Comparison of ENCODE assay signal across 12 cellular contexts in genomic region chr3:9901967-9902366, GRCh38. TPM values are rescaled to one million over a fixed set of nuclear protein-coding genes. Genes with fewer than 3 reads are reported as not detected.
DNase-seq lines count a peak whose midpoint lies in the region; ATAC-seq, FAIRE-seq and TF ChIP-seq lines count a peak whose summit lies in the region.
"Had no signal": no experiment of that assay in that cellular context is flagged by ENCODE, and none has a peak within 500 bp of the region (broad histone marks: within the 10 kb centered on the region; RNA-seq: fewer than 3 reads in every experiment).

No MANE protein-coding gene starts in this region.

- H4K20me1 ChIP-seq in HepG2 (ENCODE audit: insufficient read depth, low read length) (no peaks in the 10 kb centered on the region), hepatocyte (ENCODE audit: insufficient read depth, poor library complexity, severe bottlenecking) (no peaks in the 10 kb centered on the region)

- H3K4me3 ChIP-seq in HepG2 (replicated peaks in 1 of 3; ENCODE audit: insufficient read depth in 1 of 3, low read depth in 2 of 3, low read length in 3 of 3) (peak overlapping the region; percentile 76 to 92 (median 89)), right lobe of liver (no peak overlapping the region), hepatocyte (no peak overlapping the region), upper lobe of left lung (no peak overlapping the region)

- intact Hi-C loops in HepG2 (cut with micrococcal nuclease; ENCODE audit: unreplicated experiment) = loop anchor here (5.0 kb wide), 1 partner anchor 45 kb away; no protein-coding TSS in a partner anchor
- intact Hi-C loops in right lobe of liver (cut with DNase I) = no loop called here
- intact Hi-C loops in cardiac septum (cut with DNase I) = no loop called here

- no peaks in the 10 kb centered on the region for H3K9me2 ChIP-seq in hepatocyte (replicated peaks; ENCODE audit: insufficient read depth)

- peak overlapping the region; percentile 83 for H3K9ac ChIP-seq in HepG2 (ENCODE audit: insufficient read depth, low read depth, low read length)

- peak overlapping the region; percentile 66 for H3K27ac Mint-ChIP-seq in activated T-cell treated with anti-CD3 and anti-CD28 coated beads, Interleukin-2, amount 50 U/mL, for 24 hours

- H3K4me1 ChIP-seq in HepG2 (ENCODE audit: insufficient read depth, low read length) (peaks cover 76% of the 10 kb centered on the region), right lobe of liver (peaks cover 0 to 40% (median 13%) of the 10 kb centered on the region in 4 donors), hepatocyte (ENCODE audit: insufficient read depth) (peaks cover 51% of the 10 kb centered on the region), upper lobe of left lung (peaks cover 7 to 31% (median 27%) of the 10 kb centered on the region in 4 donors)

- peaks cover 3% of the 10 kb centered on the region for H3K36me3 Mint-ChIP-seq in activated T-cell treated with anti-CD3 and anti-CD28 coated beads, Interleukin-2, amount 50 U/mL, for 24 hours (ENCODE audit: low read depth)

- in situ Hi-C loops in HepG2 (cut with HindIII; ENCODE audit: extremely low pct_ligation_motif_present, low pct_unique_long_range_greater_than_20kb) = no loop called here

- no peaks in the 10 kb centered on the region for H3K9me3 Mint-ChIP-seq in activated T-cell treated with anti-CD3 and anti-CD28 coated beads, Interleukin-2, amount 50 U/mL, for 24 hours

- peak; percentile 9 for ATAC-seq in HepG2
- no peak for ATAC-seq in right lobe of liver
- peak in 1 of 2 donors; percentile 1 for ATAC-seq in upper lobe of left lung (ENCODE audit: low FRiP score in 2 of 2)
- ATAC-seq in GM18517 (IDR thresholded peaks at IDR 0.05; ENCODE audit: unreplicated experiment) = no peak

- whole genome bisulfite sequencing in HepG2 (ENCODE audit: low lambda C conversion rate) = 0% methylated on average over 2 of the region's 5 CpGs
- 65% methylated on average over 3 of the region's 5 CpGs for WGBS in right lobe of liver (ENCODE audit: insufficient coverage, low coverage, low lambda C conversion rate, missing lambda C conversion rate)
- WGBS in hepatocyte (ENCODE audit: low lambda C conversion rate, missing lambda C conversion rate) = 94% methylated on average over 5 of the region's 5 CpGs
- 45 to 82% methylated on average over 2 to 4 of the region's 5 CpGs for WGBS in upper lobe of left lung, 2 donors

- H3K27me3 Mint-ChIP-seq in activated T-cell treated with anti-CD3 and anti-CD28 coated beads, Interleukin-2, amount 50 U/mL, for 24 hours = no peaks in the 10 kb centered on the region

- no peak for TF ChIP-seq POLR2A in HepG2 (IDR thresholded peaks at IDR 0.05; ENCODE audit: insufficient read depth in 1 of 2, low read depth in 2 of 2, low read length in 2 of 2)
- TF ChIP-seq POLR2A in right lobe of liver (IDR thresholded peaks at IDR 0.05) = no peak
- TF ChIP-seq POLR2A in upper lobe of left lung (IDR thresholded peaks at IDR 0.05) = no peak

- H3K36me3 ChIP-seq in HepG2 (replicated peaks in 1 of 2; ENCODE audit: control insufficient read depth in 1 of 2, insufficient read depth in 2 of 2, low read length in 2 of 2) (peaks cover 5 to 7% of the 10 kb centered on the region in 2 experiments), right lobe of liver (no peaks in the 10 kb centered on the region), hepatocyte (replicated peaks; ENCODE audit: insufficient read depth, low read depth) (no peaks in the 10 kb centered on the region), upper lobe of left lung (no peaks in the 10 kb centered on the region)

- H3K4me3 Mint-ChIP-seq in activated T-cell treated with anti-CD3 and anti-CD28 coated beads, Interleukin-2, amount 50 U/mL, for 24 hours = peak overlapping the region; percentile 62

- POLR2A ChIA-PET in HepG2 (lab: Yijun Ruan, JAX) = interaction anchor here (0.7 to 9.3 kb wide), 19 partner anchors 8 to 499 kb away, joined by 3 to 298 read pairs (median 5); partner anchors contain the start of genes ARPC4, CIDEC, CRELD1 and IL17RC

- no peak for FAIRE-seq in HepG2 (lab: Jason Lieb, UNC)
- FAIRE-seq: urothelium cell line had no signal

- CTCF ChIA-PET in HepG2 (lab: Yijun Ruan, JAX; ENCODE audit: low intra/inter-chr PET ratio, low total read pairs) = no interaction called here

- H3K27ac ChIP-seq in HepG2 (ENCODE audit: extremely low read length, insufficient read depth, low read length) = peak overlapping the region; percentile 92
- H3K27ac ChIP-seq in right lobe of liver = no peak overlapping the region
- H3K27ac ChIP-seq in hepatocyte = peak overlapping the region; percentile 74
- H3K27ac ChIP-seq in upper lobe of left lung = peak overlapping the region in 3 of 4 donors; percentile 47 to 70 (median 57)

- no peak for TF ChIP-seq RAD21 in HepG2 (CRISPR knock-in tag; IDR thresholded peaks at IDR 0.05)

- TF ChIP-seq EP300 in HepG2 (IDR thresholded peaks at IDR 0.05; ENCODE audit: low read depth in 2 of 2, low read length in 2 of 2) = no peak
- no peak for TF ChIP-seq EP300 in HepG2 (CRISPR knock-in tag; IDR thresholded peaks at IDR 0.05; ENCODE audit: borderline replicate concordance)
- no peak for TF ChIP-seq EP300 in upper lobe of left lung (IDR thresholded peaks at IDR 0.05)

- H3K4me1 Mint-ChIP-seq in activated T-cell treated with anti-CD3 and anti-CD28 coated beads, Interleukin-2, amount 50 U/mL, for 24 hours (ENCODE audit: low read depth) = peaks cover 42% of the 10 kb centered on the region

- TF ChIP-seq CTCF in HepG2 (CRISPR knock-in tag; IDR thresholded peaks at IDR 0.05) (no peak), right lobe of liver (IDR thresholded peaks at IDR 0.05) (no peak), hepatocyte (IDR thresholded peaks at IDR 0.05; ENCODE audit: poor library complexity) (no peak), upper lobe of left lung (IDR thresholded peaks at IDR 0.05) (no peak)

- H2AFZ ChIP-seq in HepG2 (ENCODE audit: low read length) (peak overlapping the region; percentile 31), hepatocyte (no peak overlapping the region)

- TSS peak; percentile 78 for BruUV-seq in HepG2 (replicated peaks; lab: Mats Ljungman, UMichigan)

- H3K27me3 ChIP-seq in HepG2 (ENCODE audit: control insufficient read depth in 1 of 2, insufficient read depth in 2 of 2, low read length in 2 of 2) (no peaks in the 10 kb centered on the region; a peak in 1 of 5 replicates), right lobe of liver (no peaks in the 10 kb centered on the region), hepatocyte (no peaks in the 10 kb centered on the region), upper lobe of left lung (no peaks in the 10 kb centered on the region)

- H3K4me2 ChIP-seq in HepG2 (ENCODE audit: low read depth, low read length) (peak overlapping the region; percentile 97), hepatocyte (peak overlapping the region; percentile 71)

- H3K9me3 ChIP-seq in HepG2 (ENCODE audit: low read length) = no peaks in the 10 kb centered on the region
- no peaks in the 10 kb centered on the region for H3K9me3 ChIP-seq in right lobe of liver
- no peaks in the 10 kb centered on the region for H3K9me3 ChIP-seq in hepatocyte (ENCODE audit: low read depth)
- H3K9me3 ChIP-seq in upper lobe of left lung = no peaks in the 10 kb centered on the region

- DNase-seq in HepG2 (ENCODE audit: low spot score) (no peak), right lobe of liver (no peak), hepatocyte (ENCODE audit: low spot score) (no peak), upper lobe of left lung (no peak), cardiac septum (ENCODE audit: low spot score) (no peak), NK-92 (lab: John Stamatoyannopoulos, UW; ENCODE audit: unreplicated experiment) (no peak)
- no peak for DNase-seq in activated T-cell treated with anti-CD3 and anti-CD28 coated beads, Interleukin-2, amount 50 U/mL, for 24 hours
- DNase-seq: NCI-H2029 had no signal

- H3K79me2 ChIP-seq in HepG2 (ENCODE audit: insufficient read depth, low read length) (peaks cover 15% of the 10 kb centered on the region), hepatocyte (peaks cover 12% of the 10 kb centered on the region)

RNA-seq across cellular contexts. Expression of gene IL17RE, which starts 0.7 kb away (rescaled TPM):
- total RNA-seq in HepG2 (2016; rRNA removed; fragmentation: Illumina TruSeq; extraction: Trizol) (6.7 and 14.5 TPM in 2 replicates), right lobe of liver (1 to 10 TPM; 1.1 to 4.6 (median 2.2) TPM), hepatocyte (9.1 and 10.2 TPM in 2 replicates), upper lobe of left lung (10 to 100 TPM; 16.1 to 44.8 (median 27.0) TPM), cardiac septum (1.1 TPM)
- 2.7 and 3.5 TPM in 2 replicates for total RNA-seq in HepG2 (2016; cell fraction: cytosol; rRNA removed; fragmentation: Illumina TruSeq; extraction: Trizol; ENCODE audit: low read depth)
- total RNA-seq in HepG2 (2016; cell fraction: insoluble cytoplasmic fraction; rRNA removed; fragmentation: Illumina TruSeq; extraction: Trizol) = 6.0 and 11.8 TPM in 2 replicates
- total RNA-seq in HepG2 (2016; cell fraction: membrane; rRNA removed; fragmentation: Illumina TruSeq; extraction: Trizol) = 4.7 and 5.3 TPM in 2 replicates
- total RNA-seq in HepG2 (2016; cell fraction: nucleus; rRNA removed; fragmentation: Illumina TruSeq; extraction: Trizol) = 15.9 and 16.0 TPM in 2 replicates
- polyA plus RNA-seq in HepG2 (2011; rRNA removed) (24.1 and 36.3 TPM in 2 replicates), hepatocyte (6.3 and 6.8 TPM in 2 replicates)
- polyA plus RNA-seq in HepG2 (2011; cell fraction: cytosol; rRNA removed) = 12.1 and 13.8 TPM in 2 replicates
- 99.7 and 101 TPM in 2 replicates for polyA plus RNA-seq in HepG2 (2011; cell fraction: nucleus; rRNA removed)
- 13.7 and 18.1 TPM in 2 replicates for polyA plus RNA-seq in HepG2 (2012)
- 2.0 and 2.3 TPM in 2 replicates for polyA plus RNA-seq in HepG2 (2016; cell fraction: cytosol; fragmentation: Illumina TruSeq; extraction: Trizol; ENCODE audit: low read depth)
- polyA plus RNA-seq in HepG2 (2016; cell fraction: insoluble cytoplasmic fraction; fragmentation: Illumina TruSeq; extraction: Trizol; ENCODE audit: low read depth) = 7.0 and 8.1 TPM in 2 replicates
- 3.3 and 3.7 TPM in 2 replicates for polyA plus RNA-seq in HepG2 (2016; cell fraction: membrane; fragmentation: Illumina TruSeq; extraction: Trizol; ENCODE audit: low read depth)
- polyA plus RNA-seq in HepG2 (2016; cell fraction: nucleus; fragmentation: Illumina TruSeq; extraction: Trizol; ENCODE audit: insufficient read depth, low read depth) = 31.0 and 39.3 TPM in 2 replicates
- 2.4 and 35.1 TPM in 2 replicates for polyA minus RNA-seq in HepG2 (2011; rRNA and poly(A)+ RNA removed; ENCODE audit: low replicate concordance)
- 6.0 and 7.9 TPM in 2 replicates for polyA minus RNA-seq in HepG2 (2011; cell fraction: cytosol; rRNA and poly(A)+ RNA removed)
- polyA minus RNA-seq in HepG2 (2011; cell fraction: nucleus; rRNA and poly(A)+ RNA removed) = 22.7 and 33.4 TPM in 2 replicates
- total RNA-seq: skeletal muscle tissue had no signal

RNA-seq across cellular contexts. Expression of gene JAGN1, which starts 11.6 kb away (rescaled TPM):
- 40.9 and 50.9 TPM in 2 replicates for total RNA-seq in HepG2 (2016; rRNA removed; fragmentation: Illumina TruSeq; extraction: Trizol)
- total RNA-seq in HepG2 (2016; cell fraction: cytosol; rRNA removed; fragmentation: Illumina TruSeq; extraction: Trizol; ENCODE audit: low read depth) = 30.5 and 31.6 TPM in 2 replicates
- 39.2 and 48.3 TPM in 2 replicates for total RNA-seq in HepG2 (2016; cell fraction: insoluble cytoplasmic fraction; rRNA removed; fragmentation: Illumina TruSeq; extraction: Trizol)
- total RNA-seq in HepG2 (2016; cell fraction: membrane; rRNA removed; fragmentation: Illumina TruSeq; extraction: Trizol) = 58.9 and 62.5 TPM in 2 replicates
- total RNA-seq in HepG2 (2016; cell fraction: nucleus; rRNA removed; fragmentation: Illumina TruSeq; extraction: Trizol) = 26.1 and 35.8 TPM in 2 replicates
- 49.9 and 59.1 TPM in 2 replicates for polyA plus RNA-seq in HepG2 (2011; rRNA removed)
- 62.8 and 77.2 TPM in 2 replicates for polyA plus RNA-seq in HepG2 (2011; cell fraction: cytosol; rRNA removed)
- 15.6 and 21.2 TPM in 2 replicates for polyA plus RNA-seq in HepG2 (2011; cell fraction: nucleus; rRNA removed)
- polyA plus RNA-seq in HepG2 (2012) = 51.5 and 51.6 TPM in 2 replicates
- 34.8 and 36.6 TPM in 2 replicates for polyA plus RNA-seq in HepG2 (2016; cell fraction: cytosol; fragmentation: Illumina TruSeq; extraction: Trizol; ENCODE audit: low read depth)
- 49.7 and 50.5 TPM in 2 replicates for polyA plus RNA-seq in HepG2 (2016; cell fraction: insoluble cytoplasmic fraction; fragmentation: Illumina TruSeq; extraction: Trizol; ENCODE audit: low read depth)
- 63.1 and 68.7 TPM in 2 replicates for polyA plus RNA-seq in HepG2 (2016; cell fraction: membrane; fragmentation: Illumina TruSeq; extraction: Trizol; ENCODE audit: low read depth)
- polyA plus RNA-seq in HepG2 (2016; cell fraction: nucleus; fragmentation: Illumina TruSeq; extraction: Trizol; ENCODE audit: insufficient read depth, low read depth) = 55.7 and 65.1 TPM in 2 replicates
- polyA minus RNA-seq in HepG2 (2011; rRNA and poly(A)+ RNA removed; ENCODE audit: low replicate concordance) = 106 and 114 TPM in 2 replicates
- polyA minus RNA-seq in HepG2 (2011; cell fraction: cytosol; rRNA and poly(A)+ RNA removed) = 28.1 and 40.9 TPM in 2 replicates
- 16.2 and 24.0 TPM in 2 replicates for polyA minus RNA-seq in HepG2 (2011; cell fraction: nucleus; rRNA and poly(A)+ RNA removed)
- total RNA-seq in right lobe of liver = 10 to 100 TPM; 20.5 to 40.6 (median 26.5) TPM
- 61.4 and 73.8 TPM in 2 replicates for total RNA-seq in hepatocyte
- polyA plus RNA-seq in hepatocyte = 70.2 and 83.5 TPM in 2 replicates
- total RNA-seq in upper lobe of left lung = 10 to 100 TPM in 4 of 6 donors, 1 to 10 TPM in 2; 4.2 to 33.3 (median 24.2) TPM
- total RNA-seq in cardiac septum = 17.3 TPM

RNA-seq across cellular contexts. Expression of gene IL17RC, which starts 14.9 kb away (rescaled TPM):
- 10.7 and 20.7 TPM in 2 replicates for total RNA-seq in HepG2 (2016; rRNA removed; fragmentation: Illumina TruSeq; extraction: Trizol)
- 5.7 and 7.7 TPM in 2 replicates for total RNA-seq in HepG2 (2016; cell fraction: cytosol; rRNA removed; fragmentation: Illumina TruSeq; extraction: Trizol; ENCODE audit: low read depth)
- 8.6 and 18.1 TPM in 2 replicates for total RNA-seq in HepG2 (2016; cell fraction: insoluble cytoplasmic fraction; rRNA removed; fragmentation: Illumina TruSeq; extraction: Trizol)
- total RNA-seq in HepG2 (2016; cell fraction: membrane; rRNA removed; fragmentation: Illumina TruSeq; extraction: Trizol) = 11.4 and 12.8 TPM in 2 replicates
- total RNA-seq in HepG2 (2016; cell fraction: nucleus; rRNA removed; fragmentation: Illumina TruSeq; extraction: Trizol) = 21.6 and 25.0 TPM in 2 replicates
- polyA plus RNA-seq in HepG2 (2011; rRNA removed) = 24.0 and 31.7 TPM in 2 replicates
- polyA plus RNA-seq in HepG2 (2011; cell fraction: cytosol; rRNA removed) = 13.6 and 19.2 TPM in 2 replicates
- 108 and 112 TPM in 2 replicates for polyA plus RNA-seq in HepG2 (2011; cell fraction: nucleus; rRNA removed)
- 13.5 and 15.0 TPM in 2 replicates for polyA plus RNA-seq in HepG2 (2012)
- polyA plus RNA-seq in HepG2 (2016; cell fraction: cytosol; fragmentation: Illumina TruSeq; extraction: Trizol; ENCODE audit: low read depth) = 4.6 and 5.5 TPM in 2 replicates
- 7.3 and 9.2 TPM in 2 replicates for polyA plus RNA-seq in HepG2 (2016; cell fraction: insoluble cytoplasmic fraction; fragmentation: Illumina TruSeq; extraction: Trizol; ENCODE audit: low read depth)
- polyA plus RNA-seq in HepG2 (2016; cell fraction: membrane; fragmentation: Illumina TruSeq; extraction: Trizol; ENCODE audit: low read depth) = 9.4 and 10.5 TPM in 2 replicates
- 42.0 and 44.2 TPM in 2 replicates for polyA plus RNA-seq in HepG2 (2016; cell fraction: nucleus; fragmentation: Illumina TruSeq; extraction: Trizol; ENCODE audit: insufficient read depth, low read depth)
- 31.2 and 33.6 TPM in 2 replicates for polyA minus RNA-seq in HepG2 (2011; rRNA and poly(A)+ RNA removed; ENCODE audit: low replicate concordance)
- polyA minus RNA-seq in HepG2 (2011; cell fraction: cytosol; rRNA and poly(A)+ RNA removed) = 11.5 and 11.9 TPM in 2 replicates
- polyA minus RNA-seq in HepG2 (2011; cell fraction: nucleus; rRNA and poly(A)+ RNA removed) = 21.0 and 29.7 TPM in 2 replicates
- 10 to 100 TPM; 19.5 to 53.4 (median 40.1) TPM for total RNA-seq in right lobe of liver
- 27.3 and 39.4 TPM in 2 replicates for total RNA-seq in hepatocyte
- polyA plus RNA-seq in hepatocyte = 47.8 and 48.5 TPM in 2 replicates
- total RNA-seq in upper lobe of left lung = 10 to 100 TPM; 26.3 to 83.8 (median 32.9) TPM
- total RNA-seq in cardiac septum = 20.4 TPM

RNA-seq across cellular contexts. Expression of gene CIDEC, which starts 21.9 kb away (rescaled TPM):
- 2.5 and 2.8 TPM in 2 replicates for total RNA-seq in HepG2 (2016; rRNA removed; fragmentation: Illumina TruSeq; extraction: Trizol)
- 0.71 and 0.79 TPM in 2 replicates for total RNA-seq in HepG2 (2016; cell fraction: cytosol; rRNA removed; fragmentation: Illumina TruSeq; extraction: Trizol; ENCODE audit: low read depth)
- 2.8 and 3.0 TPM in 2 replicates for total RNA-seq in HepG2 (2016; cell fraction: insoluble cytoplasmic fraction; rRNA removed; fragmentation: Illumina TruSeq; extraction: Trizol)
- total RNA-seq in HepG2 (2016; cell fraction: membrane; rRNA removed; fragmentation: Illumina TruSeq; extraction: Trizol) = 1.1 TPM in 2 replicates
- 1.1 and 1.7 TPM in 2 replicates for total RNA-seq in HepG2 (2016; cell fraction: nucleus; rRNA removed; fragmentation: Illumina TruSeq; extraction: Trizol)
- polyA plus RNA-seq in HepG2 (2011; rRNA removed) = 10.4 and 19.6 TPM in 2 replicates
- 11.0 and 15.5 TPM in 2 replicates for polyA plus RNA-seq in HepG2 (2011; cell fraction: cytosol; rRNA removed)
- 4.8 and 7.9 TPM in 2 replicates for polyA plus RNA-seq in HepG2 (2011; cell fraction: nucleus; rRNA removed)
- polyA plus RNA-seq in HepG2 (2012) = 9.7 and 16.5 TPM in 2 replicates
- 0.90 and 1.2 TPM in 2 replicates for polyA plus RNA-seq in HepG2 (2016; cell fraction: cytosol; fragmentation: Illumina TruSeq; extraction: Trizol; ENCODE audit: low read depth)
- polyA plus RNA-seq in HepG2 (2016; cell fraction: insoluble cytoplasmic fraction; fragmentation: Illumina TruSeq; extraction: Trizol; ENCODE audit: low read depth) = 4.1 and 5.5 TPM in 2 replicates
- polyA plus RNA-seq in HepG2 (2016; cell fraction: membrane; fragmentation: Illumina TruSeq; extraction: Trizol; ENCODE audit: low read depth) = 1.00 and 1.2 TPM in 2 replicates
- 1.8 and 2.8 TPM in 2 replicates for polyA plus RNA-seq in HepG2 (2016; cell fraction: nucleus; fragmentation: Illumina TruSeq; extraction: Trizol; ENCODE audit: insufficient read depth, low read depth)
- polyA minus RNA-seq in HepG2 (2011; rRNA and poly(A)+ RNA removed; ENCODE audit: low replicate concordance) = 9.9 TPM in 1 of 2 replicates, not detected in the other
- polyA minus RNA-seq in HepG2 (2011; cell fraction: cytosol; rRNA and poly(A)+ RNA removed) = 3.8 and 7.9 TPM in 2 replicates
- polyA minus RNA-seq in HepG2 (2011; cell fraction: nucleus; rRNA and poly(A)+ RNA removed) = 2.4 and 5.2 TPM in 2 replicates
- 100 to 1,000 TPM in 1 of 6 experiments, 10 to 100 TPM in 1, 1 to 10 TPM in 4; 1.0 to 101 (median 2.7) TPM for total RNA-seq in right lobe of liver
- total RNA-seq in hepatocyte = 16.6 and 20.4 TPM in 2 replicates
- polyA plus RNA-seq in hepatocyte = 28.7 and 37.3 TPM in 2 replicates
- not detected for total RNA-seq in upper lobe of left lung
- 1.9 TPM for total RNA-seq in cardiac septum
- polyA plus RNA-seq: AG04450 had no signal

RNA-seq across cellular contexts. Expression of gene CRELD1, which starts 31.7 kb away (rescaled TPM):
- 12.0 and 27.1 TPM in 2 replicates for total RNA-seq in HepG2 (2016; rRNA removed; fragmentation: Illumina TruSeq; extraction: Trizol)
- 5.5 and 6.3 TPM in 2 replicates for total RNA-seq in HepG2 (2016; cell fraction: cytosol; rRNA removed; fragmentation: Illumina TruSeq; extraction: Trizol; ENCODE audit: low read depth)
- total RNA-seq in HepG2 (2016; cell fraction: insoluble cytoplasmic fraction; rRNA removed; fragmentation: Illumina TruSeq; extraction: Trizol) = 10.5 and 28.2 TPM in 2 replicates
- total RNA-seq in HepG2 (2016; cell fraction: membrane; rRNA removed; fragmentation: Illumina TruSeq; extraction: Trizol) = 8.2 and 8.3 TPM in 2 replicates
- total RNA-seq in HepG2 (2016; cell fraction: nucleus; rRNA removed; fragmentation: Illumina TruSeq; extraction: Trizol) = 29.9 and 34.8 TPM in 2 replicates
- polyA plus RNA-seq in HepG2 (2011; rRNA removed) = 61.9 and 75.9 TPM in 2 replicates
- 73.8 and 82.2 TPM in 2 replicates for polyA plus RNA-seq in HepG2 (2011; cell fraction: cytosol; rRNA removed)
- 172 and 195 TPM in 2 replicates for polyA plus RNA-seq in HepG2 (2011; cell fraction: nucleus; rRNA removed)
- 41.6 and 60.4 TPM in 2 replicates for polyA plus RNA-seq in HepG2 (2012)
- polyA plus RNA-seq in HepG2 (2016; cell fraction: cytosol; fragmentation: Illumina TruSeq; extraction: Trizol; ENCODE audit: low read depth) = 3.9 and 4.5 TPM in 2 replicates
- polyA plus RNA-seq in HepG2 (2016; cell fraction: insoluble cytoplasmic fraction; fragmentation: Illumina TruSeq; extraction: Trizol; ENCODE audit: low read depth) = 9.1 and 10.0 TPM in 2 replicates
- polyA plus RNA-seq in HepG2 (2016; cell fraction: membrane; fragmentation: Illumina TruSeq; extraction: Trizol; ENCODE audit: low read depth) = 6.9 and 8.5 TPM in 2 replicates
- 74.9 and 77.9 TPM in 2 replicates for polyA plus RNA-seq in HepG2 (2016; cell fraction: nucleus; fragmentation: Illumina TruSeq; extraction: Trizol; ENCODE audit: insufficient read depth, low read depth)
- 9.2 and 39.2 TPM in 2 replicates for polyA minus RNA-seq in HepG2 (2011; rRNA and poly(A)+ RNA removed; ENCODE audit: low replicate concordance)
- 10.7 and 13.6 TPM in 2 replicates for polyA minus RNA-seq in HepG2 (2011; cell fraction: cytosol; rRNA and poly(A)+ RNA removed)
- 19.3 and 20.9 TPM in 2 replicates for polyA minus RNA-seq in HepG2 (2011; cell fraction: nucleus; rRNA and poly(A)+ RNA removed)
- 10 to 100 TPM; 22.4 to 43.5 (median 30.5) TPM for total RNA-seq in right lobe of liver
- total RNA-seq in hepatocyte = 40.5 and 43.9 TPM in 2 replicates
- 82.9 and 83.6 TPM in 2 replicates for polyA plus RNA-seq in hepatocyte
- total RNA-seq in upper lobe of left lung = 10 to 100 TPM; 31.7 to 72.3 (median 44.0) TPM
- total RNA-seq in cardiac septum = 60.1 TPM

Comparison
In these comparisons a context has a peak if more than half of its experiments do, and no peak if none do; other contexts are left out.
1. H3K27ac ChIP-seq: peak in HepG2 (single experiment), hepatocyte (single experiment) and upper lobe of left lung (3 of 4); none in right lobe of liver (0 of 3).
2. H3K4me3 ChIP-seq: peak in HepG2 (3 of 3); none in right lobe of liver (0 of 3), hepatocyte (single experiment) and upper lobe of left lung (0 of 4).